ENCODE assay signal across 8 cellular contexts in genomic region chrX:134026732-134027311, GRCh38. TPM values are rescaled to one million over a fixed set of nuclear protein-coding genes. Genes with fewer than 3 reads are reported as not detected.
A peak's percentile ranks its signal among the peaks of the same experiment; 100 is the strongest.
DNase-seq lines count a peak whose midpoint lies in the region; ATAC-seq and TF ChIP-seq lines count a peak whose summit lies in the region.

No MANE protein-coding gene starts in this region.

- POLR2A ChIA-PET in HEK293 (lab: Yijun Ruan, JAX) = no interaction called here

- no peaks in the 10 kb centered on the region for H3K4me1 ChIP-seq in HEK293 (ENCODE audit: control insufficient read depth, insufficient read depth, low read length)

- CTCF ChIA-PET in HEK293 (lab: Yijun Ruan, JAX) = interaction anchor here (0.5 to 4.1 kb wide), 39 partner anchors 8 to 1146 kb away, joined by 3 to 48 read pairs (median 4); no protein-coding TSS in a partner anchor

- peak; percentile 63 for TF ChIP-seq CTCF in HEK293 (tag by site-specific recombination; IDR thresholded peaks at IDR 0.05)

- H3K9me3 ChIP-seq in HEK293 (ENCODE audit: control insufficient read depth, insufficient read depth, low read depth, low read length) = no peaks in the 10 kb centered on the region

- H3K36me3 ChIP-seq in HEK293 (ENCODE audit: control insufficient read depth in 2 of 2, insufficient read depth in 1 of 2, low read length in 2 of 2) = no peaks in the 10 kb centered on the region

- no peak for ATAC-seq in HG03378 (IDR thresholded peaks at IDR 0.05; ENCODE audit: unreplicated experiment)

- H3K4me3 ChIP-seq in HEK293 (ENCODE audit: low read depth, low read length) = no peak overlapping the region

- DNase-seq in DMS114 treated with DMSO at 0.1 percent for 48 hours (lab: John Stamatoyannopoulos, UW; ENCODE audit: unreplicated experiment) (peak; percentile 20), epithelial cell of prostate (ENCODE audit: low read depth, low spot score) (peak; percentile 1), mucosa of gallbladder (ENCODE audit: low spot score) (peak; percentile 65), epidermal melanocyte (ENCODE audit: insufficient read length, low spot score) (no peak), NCI-H1048 (lab: John Stamatoyannopoulos, UW) (no peak)
- DNase-seq in activated CD4-positive, alpha-beta T cell treated with anti-CD3 and anti-CD28 coated beads for 1 hour = peak; percentile 7

- H3K27ac ChIP-seq in HEK293 (ENCODE audit: extremely low read depth, low read depth, low read length) = no peak overlapping the region
- no peak overlapping the region for H3K27ac ChIP-seq in epithelial cell of prostate

TF ChIP-seq in HEK293, 187 proteins besides CTCF, POLR2A, EP300 and RAD21:
- TF ChIP-seq ZNF76 (tag by site-specific recombination; IDR thresholded peaks at IDR 0.05; ENCODE audit: borderline replicate concordance, low read depth) = no peak
- no peak for TF ChIP-seq ZNF585B (tag by site-specific recombination; IDR thresholded peaks at IDR 0.05)
- TF ChIP-seq ZNF19 (tag by site-specific recombination; IDR thresholded peaks at IDR 0.05; ENCODE audit: low read depth) = no peak
- TF ChIP-seq ZNF248 (tag by site-specific recombination; IDR thresholded peaks at IDR 0.05) = no peak
- peak; percentile 65 for TF ChIP-seq ZNF654 (tag by site-specific recombination; IDR thresholded peaks at IDR 0.05; ENCODE audit: low read depth)
- peak; percentile 60 for TF ChIP-seq ZNF600 (tag by site-specific recombination; IDR thresholded peaks at IDR 0.05)
- no peak for TF ChIP-seq AEBP2 (tag by site-specific recombination; IDR thresholded peaks at IDR 0.05; ENCODE audit: borderline replicate concordance)
- TF ChIP-seq KLF10 (tag by site-specific recombination; IDR thresholded peaks at IDR 0.05) = no peak
- 0 out of 2 replicates have a peak, but pooled peaks have one; percentile 39 for TF ChIP-seq ZBTB17 (tag by site-specific recombination; IDR thresholded peaks at IDR 0.05)
- TF ChIP-seq ZNF580 (tag by site-specific recombination; IDR thresholded peaks at IDR 0.05) = no peak
- no peak for TF ChIP-seq ZNF610 (tag by site-specific recombination; IDR thresholded peaks at IDR 0.05; ENCODE audit: borderline replicate concordance)
- TF ChIP-seq ZNF239 (tag by site-specific recombination; IDR thresholded peaks at IDR 0.05) = no peak
- peak; percentile 74 for TF ChIP-seq TRIM28 (IDR thresholded peaks at IDR 0.05; ENCODE audit: borderline replicate concordance, low read length)
- no peak for TF ChIP-seq PRDM10 (tag by site-specific recombination; IDR thresholded peaks at IDR 0.05)
- TF ChIP-seq PRDM2 (tag by site-specific recombination; IDR thresholded peaks at IDR 0.05; ENCODE audit: borderline replicate concordance) = no peak
- TF ChIP-seq ZEB2 (tag by site-specific recombination; IDR thresholded peaks at IDR 0.05) = 0 out of 2 replicates have a peak, but pooled peaks have one; percentile 24
- no peak for TF ChIP-seq GLI2 (tag by site-specific recombination; IDR thresholded peaks at IDR 0.05; ENCODE audit: borderline replicate concordance, low read depth)

RNA-seq across cellular contexts. Expression of gene GPC3, which starts 41.4 kb away (rescaled TPM):
- 44.7 TPM for total RNA-seq in mucosa of gallbladder

Comparison
In these comparisons a context has a peak if more than half of its experiments do, and no peak if none do; other contexts are left out.
1. DNase-seq: peak in DMS114 treated with DMSO at 0.1 percent for 48 hours (single experiment), activated CD4-positive, alpha-beta T cell treated with anti-CD3 and anti-CD28 coated beads for 1 hour (single experiment), epithelial cell of prostate (single experiment) and mucosa of gallbladder (single experiment); none in epidermal melanocyte (single experiment) and NCI-H1048 (single experiment).